In the genomic region with DNA sequence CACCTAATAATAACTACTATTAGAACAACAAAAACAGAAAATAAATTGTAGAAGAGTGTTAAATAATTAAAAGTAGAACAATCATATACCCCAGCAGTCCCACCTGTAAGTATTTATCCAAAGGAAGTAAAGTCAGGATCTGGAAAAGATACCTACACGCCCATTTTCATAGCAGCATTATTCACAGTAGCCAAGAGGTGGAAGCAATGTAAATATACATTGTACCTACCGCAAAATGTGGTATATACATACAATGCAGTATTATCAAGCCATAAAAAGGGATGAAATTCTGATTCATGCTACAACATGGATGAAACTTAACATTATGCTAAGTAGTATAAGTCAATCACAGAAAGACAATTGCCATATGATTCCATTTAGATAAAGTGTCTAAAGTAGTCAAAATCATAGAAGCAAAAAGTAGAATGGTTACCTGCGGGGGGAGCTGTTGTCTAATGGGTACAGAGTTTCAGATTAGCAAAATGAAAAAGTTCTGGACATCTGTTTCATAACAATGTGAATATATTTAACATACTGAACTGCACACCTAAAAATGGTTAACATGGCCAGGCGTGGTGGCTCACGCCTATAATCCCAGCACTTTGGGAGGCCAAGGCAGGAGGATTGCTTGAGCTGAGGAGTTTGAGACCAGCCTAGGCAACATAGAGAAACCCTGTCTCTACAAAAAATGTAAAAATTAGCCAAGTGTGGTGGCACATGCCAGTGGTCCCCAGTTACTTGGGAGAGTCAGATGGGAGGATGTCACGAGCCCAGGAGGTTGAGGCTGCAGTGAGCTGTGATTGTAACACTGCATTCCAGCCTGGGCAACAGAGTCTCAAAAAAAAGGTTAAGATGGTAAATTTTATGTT, we compare ENCODE assay signal across 8 cellular contexts. TPM values are rescaled to one million over a fixed set of nuclear protein-coding genes. Genes with fewer than 3 reads are reported as not detected.
A peak's percentile ranks its signal among the peaks of the same experiment; 100 is the strongest.
DNase-seq lines count a peak whose midpoint lies in the region; ATAC-seq and TF ChIP-seq lines count a peak whose summit lies in the region.

No MANE protein-coding gene starts in this region.

- peaks cover under 1% of the 10 kb centered on the region for H3F3A ChIP-seq in SK-N-SH (replicated peaks; ENCODE audit: insufficient read depth)

- H3K9me2 ChIP-seq in SK-N-SH = no peaks in the 10 kb centered on the region

- H3K4me1 ChIP-seq in SK-N-SH (ENCODE audit: control insufficient read depth in 1 of 2, insufficient read depth in 2 of 2, low read depth in 1 of 2, low read length in 1 of 2) (peaks cover 0 to 1% of the 10 kb centered on the region in 2 experiments; a peak in 1 of 4 replicates), adrenal gland (replicated peaks in 1 of 2) (peaks cover 0 to under 1% of the 10 kb centered on the region in 2 donors)

- no peaks in the 10 kb centered on the region for H3K27me3 ChIP-seq in MG63
- H3K27me3 ChIP-seq in SK-N-SH (ENCODE audit: insufficient read depth) = no peaks in the 10 kb centered on the region
- H3K27me3 ChIP-seq in adrenal gland = no peaks in the 10 kb centered on the region

- H3K27ac Mint-ChIP-seq in immature natural killer cell = peak overlapping the region in 4 of 6 donors; percentile 5 to 39 (median 22)

- H3K27ac ChIP-seq in SK-N-SH (ENCODE audit: low read depth in 2 of 2, low read length in 1 of 2) = 0 out of 4 replicates have a peak overlapping the region, but pooled peaks of 1 of the 2 experiments have one; percentile 10
- H3K27ac ChIP-seq in adrenal gland = no peak overlapping the region

- WGBS in SK-N-SH (ENCODE audit: low lambda C conversion rate) = 27% methylated on average over 6 of the region's 6 CpGs
- WGBS in adrenal gland, 4 donors = 17 to 24% (median 23%) methylated on average over 6 of the region's 6 CpGs

- CTCF ChIA-PET in GM10248 (lab: Yijun Ruan, JAX) (interaction anchor here (0.9 to 5.0 kb wide), 14 partner anchors 11 to 548 kb away, joined by 3 to 41 read pairs (median 4); partner anchors contain the start of genes H2AZ2 and OGDH), SK-N-SH (lab: Yijun Ruan, JAX) (interaction anchor here (0.8 to 3.4 kb wide), 22 partner anchors 9 to 548 kb away, joined by 3 to 15 read pairs (median 3); partner anchors contain the start of genes DDX56 and PURB)

- DNase-seq in GM10248 (ENCODE audit: extremely low spot score) (no peak), MG63 (peak; percentile 20), SK-N-SH (peak; percentile 43), adrenal gland (peak; percentile 51 to 81 (median 64)), immature natural killer cell (peak; percentile 57 to 67 (median 57)), NCI-H1048 (lab: John Stamatoyannopoulos, UW) (no peak)
- peak in 2 of 3 experiments; percentile 17 to 45 for DNase-seq in stimulated activated CD4-positive, alpha-beta T cell treated with anti-CD3 and anti-CD28 coated beads, TNF-alpha, amount 100 ng/mL, for 4 hours (ENCODE audit: low read depth in 3 of 3)

- H3K9me3 ChIP-seq in MG63 = no peaks in the 10 kb centered on the region
- no peaks in the 10 kb centered on the region for H3K9me3 ChIP-seq in SK-N-SH
- H3K9me3 ChIP-seq in adrenal gland (replicated peaks in 1 of 3) = no peaks in the 10 kb centered on the region

- H3K27me3 Mint-ChIP-seq in immature natural killer cell (ENCODE audit: low read depth in 3 of 3) = no peaks in the 10 kb centered on the region

- H3K9me3 Mint-ChIP-seq in immature natural killer cell = no peaks in the 10 kb centered on the region

- TF ChIP-seq CTCF in GM10248 (IDR thresholded peaks at IDR 0.05; ENCODE audit: control extremely low read depth, extremely low read depth, low read depth, missing control alignments) = peak; percentile 47
- TF ChIP-seq CTCF in SK-N-SH (IDR thresholded peaks at IDR 0.05) = peak; percentile 98
- TF ChIP-seq CTCF in adrenal gland (IDR thresholded peaks at IDR 0.05) = peak; percentile 46 to 79 (median 67)

- no peaks in the 10 kb centered on the region for H3K79me2 ChIP-seq in SK-N-SH (ENCODE audit: insufficient read depth)

- TF ChIP-seq EP300 in SK-N-SH (IDR thresholded peaks at IDR 0.05; ENCODE audit: borderline replicate concordance in 1 of 2, low read depth in 1 of 2, low read length in 1 of 2) = no peak

- intact Hi-C loops in adrenal gland (cut with DNase I) = loop anchor here (5.0 to 10.0 kb wide), 3 partner anchors 177 to 334 kb away; no protein-coding TSS in a partner anchor

- H3K9ac ChIP-seq in SK-N-SH = no peak overlapping the region

- H4K20me1 ChIP-seq in SK-N-SH (ENCODE audit: insufficient read depth) = no peaks in the 10 kb centered on the region

- no peak for TF ChIP-seq POLR2A in adrenal gland (IDR thresholded peaks at IDR 0.05)

- H3K36me3 Mint-ChIP-seq in immature natural killer cell = no peaks in the 10 kb centered on the region

- no peak overlapping the region for H3K4me2 ChIP-seq in SK-N-SH

- H2AFZ ChIP-seq in SK-N-SH (ENCODE audit: low read depth) = no peak overlapping the region

- POLR2A ChIA-PET in GM10248 (lab: Yijun Ruan, JAX) = no interaction called here
- POLR2A ChIA-PET in SK-N-SH (lab: Yijun Ruan, JAX) = interaction anchor here (0.6 kb wide), 1 partner anchor 523 kb away, joined by 3 read pairs; the partner anchor contains the start of gene TBRG4

- peak; percentile 96 for TF ChIP-seq RAD21 in SK-N-SH (IDR thresholded peaks at IDR 0.05; ENCODE audit: low read length)

- no peak for ATAC-seq in HG02623 (IDR thresholded peaks at IDR 0.05; ENCODE audit: unreplicated experiment)

- H3K36me3 ChIP-seq in MG63 (no peaks in the 10 kb centered on the region), SK-N-SH (replicated peaks in 1 of 2; ENCODE audit: control insufficient read depth in 1 of 2, insufficient read depth in 2 of 2, low read length in 1 of 2) (no peaks in the 10 kb centered on the region), adrenal gland (replicated peaks in 1 of 2) (no peaks in the 10 kb centered on the region)

- H3K4me3 ChIP-seq in MG63 (no peak overlapping the region), SK-N-SH (ENCODE audit: low read depth in 2 of 2, low read length in 1 of 2) (no peak overlapping the region; a peak in 1 of 4 replicates), adrenal gland (no peak overlapping the region)

- no peak overlapping the region for H3K4me3 Mint-ChIP-seq in immature natural killer cell

- H3K4me1 Mint-ChIP-seq in immature natural killer cell = peaks cover 3 to 6% of the 10 kb centered on the region in 2 donors

TF ChIP-seq in SK-N-SH, 30 proteins besides CTCF, POLR2A, EP300 and RAD21 (continues in another document):
- peak; percentile 68 for TF ChIP-seq TCF12 (IDR thresholded peaks at IDR 0.05)
- no peak for TF ChIP-seq YY1 (IDR thresholded peaks at IDR 0.05; ENCODE audit: low read depth)
- TF ChIP-seq SIN3A (IDR thresholded peaks at IDR 0.05; ENCODE audit: borderline replicate concordance, low read depth, low read length) = 0 out of 2 replicates have a peak, but pooled peaks have one; percentile 39
- TF ChIP-seq, protein P1, sequence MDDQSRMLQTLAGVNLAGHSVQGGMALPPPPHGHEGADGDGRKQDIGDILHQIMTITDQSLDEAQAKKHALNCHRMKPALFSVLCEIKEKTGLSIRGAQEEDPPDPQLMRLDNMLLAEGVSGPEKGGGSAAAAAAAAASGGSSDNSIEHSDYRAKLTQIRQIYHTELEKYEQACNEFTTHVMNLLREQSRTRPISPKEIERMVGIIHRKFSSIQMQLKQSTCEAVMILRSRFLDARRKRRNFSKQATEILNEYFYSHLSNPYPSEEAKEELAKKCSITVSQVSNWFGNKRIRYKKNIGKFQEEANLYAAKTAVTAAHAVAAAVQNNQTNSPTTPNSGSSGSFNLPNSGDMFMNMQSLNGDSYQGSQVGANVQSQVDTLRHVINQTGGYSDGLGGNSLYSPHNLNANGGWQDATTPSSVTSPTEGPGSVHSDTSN (IDR thresholded peaks at IDR 0.05) = peak; percentile 50; the same call in 1 of the 2 replicates
- TF ChIP-seq FOSL2 (IDR thresholded peaks at IDR 0.05; ENCODE audit: borderline replicate concordance, low read depth) = no peak
- TF ChIP-seq GATA2 (CRISPR knock-in tag; IDR thresholded peaks at IDR 0.05) = peak; percentile 20; the same call in 1 of the 2 replicates
- peak; percentile 82 for TF ChIP-seq SMC3 (IDR thresholded peaks at IDR 0.05; ENCODE audit: low read depth, low read length)

RNA-seq across cellular contexts. Expression of gene TMED4, which starts 6.0 kb away (rescaled TPM):
- 113 and 152 TPM in 2 replicates for total RNA-seq in MG63 (2014; rRNA removed; shearing (Covaris generic); ENCODE audit: low replicate concordance)
- polyA plus RNA-seq in SK-N-SH (2012; rRNA removed) (145 and 192 TPM in 2 replicates), adrenal gland (10 to 100 TPM; 45.2 to 64.9 (median 46.7) TPM), immature natural killer cell (10 to 100 TPM; 50.0 to 79.0 (median 71.6) TPM)
- polyA plus RNA-seq in SK-N-SH (2012; cell fraction: cytosol; rRNA removed) = 101 and 126 TPM in 2 replicates
- polyA plus RNA-seq in SK-N-SH (2012; cell fraction: nucleus; rRNA removed) = 144 and 182 TPM in 2 replicates
- 100 to 1,000 TPM in 6 of 8 donors, 10 to 100 TPM in 2; 87.5 to 189 (median 127) TPM for total RNA-seq in adrenal gland

RNA-seq across cellular contexts. Expression of gene DDX56, which starts 14.4 kb away (rescaled TPM):
- 92.8 and 155 TPM in 2 replicates for total RNA-seq in MG63 (2014; rRNA removed; shearing (Covaris generic); ENCODE audit: low replicate concordance)
- polyA plus RNA-seq in SK-N-SH (2012; rRNA removed) (97.1 and 126 TPM in 2 replicates), adrenal gland (100 to 1,000 TPM in 2 of 3 donors, 10 to 100 TPM in 1; 71.4 to 543 (median 232) TPM), immature natural killer cell (10 to 100 TPM; 29.3 to 41.9 (median 33.8) TPM)
- 44.8 and 68.5 TPM in 2 replicates for polyA plus RNA-seq in SK-N-SH (2012; cell fraction: cytosol; rRNA removed)
- polyA plus RNA-seq in SK-N-SH (2012; cell fraction: nucleus; rRNA removed) = 227 and 338 TPM in 2 replicates
- 10 to 100 TPM; 35.9 to 90.0 (median 54.7) TPM for total RNA-seq in adrenal gland

RNA-seq across cellular contexts. Expression of gene OGDH, which starts 18.4 kb away (rescaled TPM):
- total RNA-seq in MG63 (2014; rRNA removed; shearing (Covaris generic); ENCODE audit: low replicate concordance) = 31.6 and 54.0 TPM in 2 replicates
- 58.2 and 69.4 TPM in 2 replicates for polyA plus RNA-seq in SK-N-SH (2012; rRNA removed)
- 35.2 and 49.5 TPM in 2 replicates for polyA plus RNA-seq in SK-N-SH (2012; cell fraction: cytosol; rRNA removed)
- 71.1 and 78.7 TPM in 2 replicates for polyA plus RNA-seq in SK-N-SH (2012; cell fraction: nucleus; rRNA removed)
- total RNA-seq in adrenal gland = 100 to 1,000 TPM; 128 to 284 (median 151) TPM
- 100 to 1,000 TPM in 1 of 3 donors, 10 to 100 TPM in 2; 46.0 to 148 (median 59.8) TPM for polyA plus RNA-seq in adrenal gland
- 10 to 100 TPM; 24.3 to 44.4 (median 32.8) TPM for polyA plus RNA-seq in immature natural killer cell

RNA-seq across cellular contexts. Expression of gene NPC1L1, which starts 46.9 kb away (rescaled TPM):
- 0.07 TPM in 1 of 2 replicates, not detected in the other for total RNA-seq in MG63 (2014; rRNA removed; shearing (Covaris generic); ENCODE audit: low replicate concordance)
- polyA plus RNA-seq in SK-N-SH (2012; rRNA removed) (0.03 TPM in 1 of 2 replicates, not detected in the other), adrenal gland (under 1 TPM; 0.02 to 0.48 (median 0.20) TPM), immature natural killer cell (not detected)
- under 0.01 TPM in 1 of 2 replicates, not detected in the other for polyA plus RNA-seq in SK-N-SH (2012; cell fraction: cytosol; rRNA removed)
- 0.05 and 0.12 TPM in 2 replicates for polyA plus RNA-seq in SK-N-SH (2012; cell fraction: nucleus; rRNA removed)
- under 1 TPM in 7 of 8 donors, not detected in 1; under 0.01 to 0.42 (median 0.08) TPM for total RNA-seq in adrenal gland

Comparison
In these comparisons a context has a peak if more than half of its experiments do, and no peak if none do; other contexts are left out.
1. DNase-seq: peak in MG63 (single experiment), SK-N-SH (single experiment), adrenal gland (7 of 7), immature natural killer cell (3 of 3) and stimulated activated CD4-positive, alpha-beta T cell treated with anti-CD3 and anti-CD28 coated beads, TNF-alpha, amount 100 ng/mL, for 4 hours (2 of 3); none in GM10248 (single experiment) and NCI-H1048 (single experiment).
2. CTCF ChIP-seq: peak in every context shown above with its lines; median percentile 98 in SK-N-SH; 67 in adrenal gland; 47 in GM10248.